25 cellular contexts compared by ENCODE assay signal in the genomic region with DNA sequence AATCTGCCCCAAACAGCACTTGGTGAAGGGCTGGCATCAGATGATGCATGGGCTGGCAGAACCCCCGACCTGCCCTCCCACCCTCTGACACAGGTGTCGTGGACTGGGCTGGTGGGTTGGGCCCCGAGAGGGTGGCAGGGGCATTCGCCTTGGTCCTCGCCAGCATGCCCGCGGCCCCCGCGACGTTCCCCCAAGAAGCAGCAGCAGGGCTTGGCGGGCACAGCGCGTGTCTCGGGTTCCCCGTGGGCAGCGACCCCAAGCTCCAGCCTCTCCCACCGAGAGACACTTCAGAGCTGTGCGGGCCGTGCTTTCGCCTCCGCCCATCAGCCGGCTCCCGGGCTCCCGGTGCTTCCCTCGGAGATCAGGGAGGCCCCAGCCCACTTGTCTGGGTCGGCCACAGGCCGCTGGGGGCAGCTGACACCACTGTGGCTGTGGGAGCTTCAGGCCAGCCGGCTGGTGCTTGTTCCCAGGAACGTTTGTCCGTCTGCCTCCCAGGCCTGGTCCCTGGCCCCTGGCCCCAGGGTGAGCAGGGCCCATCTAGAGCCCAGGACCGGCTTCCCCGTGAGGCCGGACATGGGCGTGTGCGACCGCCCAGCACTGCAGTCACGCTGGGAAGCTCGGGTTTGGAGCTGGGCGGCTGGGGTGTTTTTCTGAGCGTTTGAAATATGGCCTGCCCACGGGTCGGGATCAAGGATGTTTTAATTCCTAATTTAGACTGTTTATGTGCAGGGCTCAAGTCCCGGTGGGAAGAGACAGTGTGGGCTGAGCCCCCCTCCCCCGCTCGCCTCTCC. TPM values are rescaled to one million over a fixed set of nuclear protein-coding genes. Genes with fewer than 3 reads are reported as not detected.
DNase-seq lines count a peak whose midpoint lies in the region; ATAC-seq, FAIRE-seq and TF ChIP-seq lines count a peak whose summit lies in the region.
"Had no signal": no experiment of that assay in that cellular context is flagged by ENCODE, and none has a peak within 500 bp of the region (broad histone marks: within the 10 kb centered on the region; RNA-seq: fewer than 3 reads in every experiment).

No MANE protein-coding gene starts in this region.

- no peaks in the 10 kb centered on the region for H3K36me3 ChIP-seq in K562 (ENCODE audit: control insufficient read depth, insufficient read depth, low read length)
- no peaks in the 10 kb centered on the region for H3K36me3 ChIP-seq in transverse colon
- no peaks in the 10 kb centered on the region for H3K36me3 ChIP-seq in mammary epithelial cell (ENCODE audit: insufficient read depth, low read length)
- H3K36me3 ChIP-seq: BE2C, gastrocnemius medialis, suprapubic skin had no signal

- peaks cover 6% of the 10 kb centered on the region for H3K27me3 Mint-ChIP-seq in nephron progenitor cell (ENCODE audit: low read depth, poor library complexity)

- H3K79me2 ChIP-seq in K562 (ENCODE audit: control insufficient read depth, insufficient read depth, low read length) (no peaks in the 10 kb centered on the region), mammary epithelial cell (ENCODE audit: insufficient read depth, low read length) (no peaks in the 10 kb centered on the region)

- H3K9ac ChIP-seq in K562 (ENCODE audit: insufficient read depth in 1 of 2, low read depth in 2 of 2, low read length in 2 of 2) (no peak overlapping the region), mammary epithelial cell (ENCODE audit: insufficient read depth, low read length) (no peak overlapping the region)

- peaks cover 37% of the 10 kb centered on the region for H3K4me1 Mint-ChIP-seq in nephron progenitor cell
- H3K4me1 Mint-ChIP-seq: immature natural killer cell, memory B cell, neural crest cell had no signal

- DNase-seq in K562 (ENCODE audit: extremely low read depth in 1 of 4, low spot score in 3 of 4) = no peak
- peak; percentile 39 for DNase-seq in fibroblast of villous mesenchyme (ENCODE audit: low read depth)
- DNase-seq in nephron progenitor cell = peak; percentile 51
- DNase-seq in transverse colon = peak; percentile 27
- no peak for DNase-seq in MV-4-11 (lab: John Stamatoyannopoulos, UW)
- DNase-seq in mammary epithelial cell = no peak
- DNase-seq: activated CD8-positive, alpha-beta memory T cell treated with anti-CD3 and anti-CD28 coated beads, Interleukin-2, amount 50 U/mL, for 4 hours; activated gamma-delta T cell; amygdala; BE2C; gastrocnemius medialis; GDM1; immature natural killer cell; Karpas-422; NCI-H1436; stimulated activated CD4-positive, alpha-beta T cell treated with anti-CD3 and anti-CD28 coated beads, Interleukin-4, amount 100 ng/mL, for 1 hour; stimulated activated CD8-positive, alpha-beta memory T cell treated with anti-CD3 and anti-CD28 coated beads, Interleukin-4, amount 100 ng/mL, for 48 hours had no signal

- no peaks in the 10 kb centered on the region for H3K9me3 Mint-ChIP-seq in nephron progenitor cell
- H3K9me3 Mint-ChIP-seq: immature natural killer cell, memory B cell, neural crest cell had no signal

- H3K27ac ChIP-seq in K562 (ENCODE audit: extremely low read depth, low read depth, low read length) (no peak overlapping the region), transverse colon (peak overlapping the region; percentile 79 to 92 (median 82)), mammary epithelial cell (ENCODE audit: insufficient read depth, low read depth, low read length) (no peak overlapping the region)
- H3K27ac ChIP-seq: suprapubic skin had no signal

- H3K4me3 ChIP-seq in K562 (no peak overlapping the region), fibroblast of villous mesenchyme (ENCODE audit: low read depth, low read length) (no peak overlapping the region), transverse colon (peak overlapping the region in 1 of 4 donors; percentile 2), mammary epithelial cell (replicated peaks in 1 of 3; ENCODE audit: insufficient read depth in 1 of 3, low read depth in 2 of 3, low read length in 3 of 3) (no peak overlapping the region)
- H3K4me3 ChIP-seq: gastrocnemius medialis, suprapubic skin had no signal

- dilution Hi-C loops in mammary epithelial cell (cut with HindIII; ENCODE audit: low sequenced_read_pairs) = no loop called here

- TF ChIP-seq RAD21 in K562 (CRISPR knock-in tag; conservative IDR thresholded peaks at IDR 0.05 in 1 of 2, IDR thresholded peaks at IDR 0.05 in 1 of 2) = no peak

- no peak for TF ChIP-seq EP300 in K562 (IDR thresholded peaks at IDR 0.05; ENCODE audit: low read length)
- no peak for TF ChIP-seq EP300 in transverse colon (IDR thresholded peaks at IDR 0.05; ENCODE audit: low read depth)

- TF ChIP-seq POLR2A in K562 (conservative IDR thresholded peaks at IDR 0.05) (no peak), transverse colon (IDR thresholded peaks at IDR 0.05) (no peak)

- POLR2A ChIA-PET in K562 (lab: Yijun Ruan, JAX) = interaction anchor here (0.6 kb wide), 1 partner anchor 210 kb away, joined by 3 read pairs; no protein-coding TSS in a partner anchor

- H3K4me3 Mint-ChIP-seq in nephron progenitor cell = no peak overlapping the region
- H3K4me3 Mint-ChIP-seq: immature natural killer cell, memory B cell, neural crest cell had no signal

- no peaks in the 10 kb centered on the region for H3K9me1 ChIP-seq in K562 (ENCODE audit: control insufficient read depth, insufficient read depth, low read length)

- H3K4me2 ChIP-seq in K562 (ENCODE audit: insufficient read depth, low read length) = no peak overlapping the region
- no peak overlapping the region for H3K4me2 ChIP-seq in mammary epithelial cell (ENCODE audit: insufficient read depth, low read depth, low read length)

- intact Hi-C loops in K562 (cut with micrococcal nuclease) (no loop called here), transverse colon (cut with DNase I; ENCODE audit: low total_unique reads) (no loop called here), mammary epithelial cell (cut with micrococcal nuclease) (no loop called here)

- ATAC-seq in K562 (no peak), GM21447 (IDR thresholded peaks at IDR 0.05; ENCODE audit: unreplicated experiment) (no peak), HG02763 (IDR thresholded peaks at IDR 0.05; ENCODE audit: unreplicated experiment) (no peak)

- in situ Hi-C loops in K562 (cut with MboI) (no loop called here), transverse colon (cut with MboI; ENCODE audit: low pct_ligation_motif_present in 1 of 4, low pct_unique_long_range_greater_than_20kb in 1 of 4, low sequenced_read_pairs in 3 of 4) (no loop called here), mammary epithelial cell (cut with MboI; ENCODE audit: low sequenced_read_pairs in 2 of 2) (no loop called here)

- H2AFZ ChIP-seq in K562 (ENCODE audit: low read depth, low read length) = no peak overlapping the region
- H2AFZ ChIP-seq in mammary epithelial cell (ENCODE audit: low read depth, low read length) = no peak overlapping the region

- CTCF ChIA-PET in K562 (lab: Yijun Ruan, JAX; ENCODE audit: low intra/inter-chr PET ratio) (no interaction called here), mammary epithelial cell (lab: Charles Lee; ENCODE audit: low non-redundant PET) (no interaction called here)

- H3K4me1 ChIP-seq in K562 (replicated peaks in 1 of 2; ENCODE audit: control insufficient read depth in 2 of 2, insufficient read depth in 2 of 2, low read length in 2 of 2) (peaks cover 0 to 61% of the 10 kb centered on the region in 2 experiments; a peak in 2 of 5 replicates), transverse colon (peaks cover 26 to 65% (median 32%) of the 10 kb centered on the region in 4 donors), mammary epithelial cell (ENCODE audit: insufficient read depth, low read length) (no peaks in the 10 kb centered on the region)
- H3K4me1 ChIP-seq: gastrocnemius medialis, suprapubic skin had no signal

- TF ChIP-seq CTCF in K562 (IDR thresholded peaks at IDR 0.05 in 2 of 3, conservative IDR thresholded peaks at IDR 0.05 in 1 of 3; ENCODE audit: insufficient read depth in 2 of 3, low read depth in 1 of 3, low read length in 3 of 3) (no peak), fibroblast of villous mesenchyme (IDR thresholded peaks at IDR 0.05; ENCODE audit: insufficient read depth, low read depth, low read length) (no peak), nephron progenitor cell (IDR thresholded peaks at IDR 0.05) (no peak), transverse colon (IDR thresholded peaks at IDR 0.05) (no peak), mammary epithelial cell (conservative IDR thresholded peaks at IDR 0.05 in 1 of 2, IDR thresholded peaks at IDR 0.05 in 1 of 2; ENCODE audit: extremely low read depth in 1 of 2, insufficient read depth in 1 of 2, low read depth in 1 of 2, low read length in 2 of 2) (no peak)

- H3K36me3 Mint-ChIP-seq in nephron progenitor cell (ENCODE audit: low read depth) = peaks cover 5% of the 10 kb centered on the region
- H3K36me3 Mint-ChIP-seq: immature natural killer cell, memory B cell had no signal

- 12% methylated on average over 40 of the region's 45 CpGs for WGBS in K562 (ENCODE audit: insufficient coverage, low coverage, missing lambda C conversion rate)
- 42 to 60% methylated on average over 3 to 37 of the region's 45 CpGs for whole genome bisulfite sequencing in transverse colon (ENCODE audit: low coverage in 1 of 2), 2 donors
- WGBS in mammary epithelial cell (ENCODE audit: low coverage, missing lambda C conversion rate) = 40% methylated on average over 19 of the region's 45 CpGs

- H3K27ac Mint-ChIP-seq in nephron progenitor cell = no peak overlapping the region
- H3K27ac Mint-ChIP-seq: immature natural killer cell, memory B cell had no signal

- no TSS peak for BruUV-seq in K562 (replicated peaks; lab: Mats Ljungman, UMichigan)
- no TSS peak for BruUV-seq in mammary epithelial cell (replicated peaks; lab: Mats Ljungman, UMichigan)

- H3K27me3 ChIP-seq in K562 (ENCODE audit: control insufficient read depth in 2 of 2, insufficient read depth in 2 of 2, low read length in 2 of 2) (peaks cover 42 to 84% of the 10 kb centered on the region in 2 experiments; a peak in 4 of 5 replicates), transverse colon (no peaks in the 10 kb centered on the region), mammary epithelial cell (ENCODE audit: insufficient read depth, low read length) (peaks cover 12% of the 10 kb centered on the region)
- H3K27me3 ChIP-seq: BE2C had no signal

- H3K9me3 ChIP-seq in K562 (replicated peaks; ENCODE audit: control insufficient read depth, insufficient read depth, low read depth, low read length) (no peaks in the 10 kb centered on the region), transverse colon (no peaks in the 10 kb centered on the region), mammary epithelial cell (replicated peaks; ENCODE audit: insufficient read depth, low read length) (no peaks in the 10 kb centered on the region)
- H3K9me3 ChIP-seq: BE2C, gastrocnemius medialis, suprapubic skin had no signal

- peaks cover 26% of the 10 kb centered on the region for H4K20me1 ChIP-seq in K562 (replicated peaks; ENCODE audit: control insufficient read depth, insufficient read depth, low read length)
- no peaks in the 10 kb centered on the region for H4K20me1 ChIP-seq in mammary epithelial cell (ENCODE audit: insufficient read depth, low read length)

- FAIRE-seq in K562 (lab: Jason Lieb, UNC) = no peak
- FAIRE-seq: endothelial cell of umbilical vein, GM12891, RCC 7860 had no signal

RNA-seq across cellular contexts. Expression of a gene that starts 16.6 kb away (rescaled TPM):
- total RNA-seq in K562 (2011; cell fraction: chromatin; rRNA removed; ENCODE audit: low replicate concordance) = 0.44 and 1.6 TPM in 2 replicates
- total RNA-seq in K562 (2011; cell fraction: nucleolus; rRNA removed) = 0.79 and 1.2 TPM in 2 replicates
- total RNA-seq in K562 (2011; cell fraction: nucleoplasm; rRNA removed) = 0.22 and 0.53 TPM in 2 replicates
- total RNA-seq in K562 (2014; rRNA removed) = 0.04 TPM in 1 of 2 replicates, not detected in the other
- total RNA-seq in K562 (2014; rRNA removed; fragmentation: Illumina TruSeq; extraction: Trizol) = not detected in 2 replicates
- total RNA-seq in K562 (2015; rRNA removed; fragmentation: Illumina TruSeq; extraction: Trizol) = not detected in 2 replicates
- total RNA-seq in K562 (2021) = 0.09 and 0.18 TPM in 2 replicates
- 0.10 and 0.11 TPM in 2 replicates for polyA plus RNA-seq in K562 (2011; rRNA removed)
- 0.10 and 0.12 TPM in 2 replicates for polyA plus RNA-seq in K562 (2011; cell fraction: cytosol; rRNA removed)
- polyA plus RNA-seq in K562 (2011; cell fraction: nucleus; rRNA removed) = 0.11 and 0.40 TPM in 2 replicates
- polyA plus RNA-seq in K562 (2012) = 0.07 and 0.12 TPM in 2 replicates
- not detected in 2 replicates for polyA plus RNA-seq in K562 (2014; fragmentation: Illumina TruSeq; extraction: Trizol)
- not detected for polyA plus RNA-seq in K562 (2014; fragmentation: Nextera tagmentation; extraction: Ambion mirVana)
- polyA plus RNA-seq in K562 (2014; rRNA removed) = not detected in 2 replicates
- 0.03 and 0.04 TPM in 2 replicates for polyA minus RNA-seq in K562 (2011; rRNA and poly(A)+ RNA removed)
- polyA minus RNA-seq in K562 (2011; cell fraction: cytosol; rRNA and poly(A)+ RNA removed) = not detected in 2 replicates
- 0.27 and 0.33 TPM in 2 replicates for polyA minus RNA-seq in K562 (2011; cell fraction: nucleus; rRNA and poly(A)+ RNA removed)
- 11.7 and 12.2 TPM in 2 replicates for total RNA-seq in fibroblast of villous mesenchyme
- 10 to 100 TPM; 17.0 to 63.6 (median 39.5) TPM for total RNA-seq in transverse colon
- total RNA-seq in mammary epithelial cell = not detected
- 0.01 TPM for polyA plus RNA-seq in mammary epithelial cell
- polyA minus RNA-seq in mammary epithelial cell = not detected
- total RNA-seq: endothelial cell of umbilical vein had no signal

RNA-seq across cellular contexts. Expression of a gene that starts 55.6 kb away (rescaled TPM):
- not detected in 2 replicates for total RNA-seq in K562 (2011; cell fraction: chromatin; rRNA removed; ENCODE audit: low replicate concordance)
- total RNA-seq in K562 (2011; cell fraction: nucleolus; rRNA removed) = not detected in 2 replicates
- total RNA-seq in K562 (2011; cell fraction: nucleoplasm; rRNA removed) = not detected in 2 replicates
- not detected in 2 replicates for total RNA-seq in K562 (2014; rRNA removed)
- not detected in 2 replicates for total RNA-seq in K562 (2014; rRNA removed; fragmentation: Illumina TruSeq; extraction: Trizol)
- total RNA-seq in K562 (2015; rRNA removed; fragmentation: Illumina TruSeq; extraction: Trizol) = not detected in 2 replicates
- not detected in 2 replicates for total RNA-seq in K562 (2021)
- not detected in 2 replicates for polyA plus RNA-seq in K562 (2011; rRNA removed)
- not detected in 2 replicates for polyA plus RNA-seq in K562 (2011; cell fraction: cytosol; rRNA removed)
- not detected in 2 replicates for polyA plus RNA-seq in K562 (2011; cell fraction: nucleus; rRNA removed)
- polyA plus RNA-seq in K562 (2012) = not detected in 2 replicates
- not detected in 2 replicates for polyA plus RNA-seq in K562 (2014; fragmentation: Illumina TruSeq; extraction: Trizol)
- polyA plus RNA-seq in K562 (2014; fragmentation: Nextera tagmentation; extraction: Ambion mirVana) = not detected
- not detected in 2 replicates for polyA plus RNA-seq in K562 (2014; rRNA removed)
- polyA minus RNA-seq in K562 (2011; rRNA and poly(A)+ RNA removed) = not detected in 2 replicates
- polyA minus RNA-seq in K562 (2011; cell fraction: cytosol; rRNA and poly(A)+ RNA removed) = not detected in 2 replicates
- polyA minus RNA-seq in K562 (2011; cell fraction: nucleus; rRNA and poly(A)+ RNA removed) = not detected in 2 replicates
- total RNA-seq in fibroblast of villous mesenchyme = not detected in 2 replicates
- total RNA-seq in transverse colon = 10 to 100 TPM in 3 of 4 donors, not detected in 1; 20.9 to 41.0 (median 24.0) TPM
- total RNA-seq in mammary epithelial cell = not detected
- not detected for polyA plus RNA-seq in mammary epithelial cell
- not detected for polyA minus RNA-seq in mammary epithelial cell
- total RNA-seq: endothelial cell of umbilical vein, neural crest cell had no signal
- polyA plus RNA-seq: endothelial cell of umbilical vein, immature natural killer cell had no signal

Comparison
In these comparisons a context has a peak if more than half of its experiments do, and no peak if none do; other contexts are left out.
1. DNase-seq: peak in fibroblast of villous mesenchyme (single experiment), nephron progenitor cell (single experiment) and transverse colon (single experiment); none in K562 (0 of 4), MV-4-11 (single experiment) and mammary epithelial cell (single experiment).
2. H3K27ac ChIP-seq: peak in transverse colon (4 of 4); none in K562 (single experiment) and mammary epithelial cell (single experiment).